In genomic region chr5:88230546-88231066, GRCh38 we compare ENCODE assay signal across 25 cellular contexts. TPM values are rescaled to one million over a fixed set of nuclear protein-coding genes. Genes with fewer than 3 reads are reported as not detected.
DNase-seq lines count a peak whose midpoint lies in the region; ATAC-seq and TF ChIP-seq lines count a peak whose summit lies in the region.
"Had no signal": no experiment of that assay in that cellular context is flagged by ENCODE, and none has a peak within 500 bp of the region (broad histone marks: within the 10 kb centered on the region; RNA-seq: fewer than 3 reads in every experiment).

No MANE protein-coding gene starts in this region.

- H3F3A ChIP-seq in GM23338 (replicated peaks; ENCODE audit: low read depth) = no peaks in the 10 kb centered on the region
- no peaks in the 10 kb centered on the region for H3F3A ChIP-seq in SK-N-SH (replicated peaks; ENCODE audit: insufficient read depth)

- H4K5ac ChIP-seq in mesendoderm (ENCODE audit: low read length) = no peak overlapping the region

- no peak overlapping the region for H3K4me3 Mint-ChIP-seq in GM23338
- no peak overlapping the region for H3K4me3 Mint-ChIP-seq in activated T-helper 17 cell treated with anti-CD3 and anti-CD28 coated beads, Interleukin-2, amount 50 U/mL, for 72 hours
- H3K4me3 Mint-ChIP-seq: CD14-positive monocyte; CD4-positive, alpha-beta T cell; CD8-positive, alpha-beta memory T cell; HFFc6 had no signal

- no peak overlapping the region for H2BK120ac ChIP-seq in mesendoderm (ENCODE audit: low read depth, low read length)

- H3K27me3 Mint-ChIP-seq in GM23338 (ENCODE audit: insufficient read depth, low read depth, poor library complexity) = peaks cover 7% of the 10 kb centered on the region
- no peaks in the 10 kb centered on the region for H3K27me3 Mint-ChIP-seq in activated T-helper 17 cell treated with anti-CD3 and anti-CD28 coated beads, Interleukin-2, amount 50 U/mL, for 72 hours
- H3K27me3 Mint-ChIP-seq: CD4-positive, alpha-beta T cell; CD8-positive, alpha-beta memory T cell had no signal

- H2AK5ac ChIP-seq in mesendoderm (ENCODE audit: low read length) = no peak overlapping the region

- H3K4me2 ChIP-seq in GM23338 (peak overlapping the region; percentile 59), mesendoderm (ENCODE audit: low read length) (no peak overlapping the region), SK-N-SH (no peak overlapping the region)
- H3K4me2 ChIP-seq: A549; BLaER1 treated with 17β-estradiol and CSF1 and Interleukin-3, amounts not matched to agents 10 nM and 100 nM had no signal

- peaks cover 21% of the 10 kb centered on the region for H3K79me2 ChIP-seq in GM23338 (replicated peaks; ENCODE audit: insufficient read depth)
- H3K79me2 ChIP-seq in mesendoderm (ENCODE audit: control insufficient read depth, insufficient read depth, low read length) = no peaks in the 10 kb centered on the region
- 0 out of 2 replicates have a peak, but pooled peaks cover 3% of the 10 kb centered on the region for H3K79me2 ChIP-seq in SK-N-SH (ENCODE audit: insufficient read depth)

- ATAC-seq in GM23338 (peak; percentile 53), HG03039 (IDR thresholded peaks at IDR 0.05; ENCODE audit: unreplicated experiment) (no peak)
- no peak for ATAC-seq in activated T-helper 17 cell treated with anti-CD3 and anti-CD28 coated beads, Interleukin-2, amount 50 U/mL, for 72 hours (replicated peaks)
- ATAC-seq: A549, GM12878 had no signal

- no peak overlapping the region for H3K4ac ChIP-seq in mesendoderm (ENCODE audit: low read depth, low read length)

- H3K9me2 ChIP-seq in GM23338 (ENCODE audit: insufficient read depth) = no peaks in the 10 kb centered on the region
- no peaks in the 10 kb centered on the region for H3K9me2 ChIP-seq in SK-N-SH

- H3K4me3 ChIP-seq in GM23338 = no peak overlapping the region
- H3K4me3 ChIP-seq in mesendoderm (ENCODE audit: low read length) = no peak overlapping the region
- no peak overlapping the region for H3K4me3 ChIP-seq in SK-N-SH (ENCODE audit: low read depth in 2 of 2, low read length in 1 of 2)
- H3K4me3 ChIP-seq: A549; BLaER1 treated with 17β-estradiol and CSF1 and Interleukin-3, amounts not matched to agents 10 nM and 100 nM; GM12878; GM23248; HAP-1 had no signal

- TF ChIP-seq EP300 in SK-N-SH (IDR thresholded peaks at IDR 0.05; ENCODE audit: borderline replicate concordance in 1 of 2, low read depth in 1 of 2, low read length in 1 of 2) = no peak

- H3K4me1 Mint-ChIP-seq in GM23338 = peaks cover 43% of the 10 kb centered on the region
- peaks cover 11% of the 10 kb centered on the region for H3K4me1 Mint-ChIP-seq in activated T-helper 17 cell treated with anti-CD3 and anti-CD28 coated beads, Interleukin-2, amount 50 U/mL, for 72 hours
- H3K4me1 Mint-ChIP-seq: CD14-positive monocyte had no signal

- no peak overlapping the region for H2BK15ac ChIP-seq in mesendoderm (replicated peaks; ENCODE audit: low read depth)

- H4K20me1 ChIP-seq in GM23338 (replicated peaks; ENCODE audit: insufficient read depth) (no peaks in the 10 kb centered on the region), SK-N-SH (ENCODE audit: insufficient read depth) (no peaks in the 10 kb centered on the region)

- H3K27ac ChIP-seq in GM23338 (ENCODE audit: low read depth) (no peak overlapping the region), mesendoderm (ENCODE audit: low read depth, low read length) (no peak overlapping the region), SK-N-SH (ENCODE audit: low read depth in 2 of 2, low read length in 1 of 2) (no peak overlapping the region)
- H3K27ac ChIP-seq: A549; BLaER1 treated with 17β-estradiol and CSF1 and Interleukin-3, amounts not matched to agents 10 nM and 100 nM; GM23248 had no signal

- H2BK5ac ChIP-seq in mesendoderm (ENCODE audit: low read length) = no peak overlapping the region

- TF ChIP-seq RAD21 in SK-N-SH (IDR thresholded peaks at IDR 0.05; ENCODE audit: low read length) = no peak

- no peak overlapping the region for H3K18ac ChIP-seq in mesendoderm (ENCODE audit: low read length)

- peaks cover 12% of the 10 kb centered on the region for H3K36me3 Mint-ChIP-seq in GM23338 (ENCODE audit: low read depth)
- H3K36me3 Mint-ChIP-seq in activated T-helper 17 cell treated with anti-CD3 and anti-CD28 coated beads, Interleukin-2, amount 50 U/mL, for 72 hours (ENCODE audit: low read depth) = peaks cover 64% of the 10 kb centered on the region

- DNase-seq in GM23338 (ENCODE audit: low spot score) = peak; percentile 48
- DNase-seq in iPS-NIHi11 (ENCODE audit: low spot score) = peak; percentile 9
- DNase-seq in mesendoderm = peak; percentile 33
- DNase-seq in NCI-H2029 (lab: John Stamatoyannopoulos, UW) = no peak
- DNase-seq in SK-N-SH = no peak
- no peak for DNase-seq in activated gamma-delta T cell treated with Interleukin-2 at 50 U/mL for 16 hours
- DNase-seq: 8988T; ACHN; AML-193; BE2C; CD4-positive, alpha-beta T cell; CD8-positive, alpha-beta memory T cell; DMS 273 treated with DMSO at 0.1 percent for 48 hours; DMS79; EL; GDM1; GM23248; HFFc6 had no signal

- TF ChIP-seq CTCF in GM23338 (conservative IDR thresholded peaks at IDR 0.05; ENCODE audit: low read depth in 2 of 2) (no peak), SK-N-SH (IDR thresholded peaks at IDR 0.05) (no peak)

- H3K9me3 ChIP-seq in SK-N-SH = no peaks in the 10 kb centered on the region
- H3K9me3 ChIP-seq: A549; BE2C; BLaER1 treated with 17β-estradiol and CSF1 and Interleukin-3, amounts not matched to agents 10 nM and 100 nM; HAP-1 had no signal

- no peak overlapping the region for H3K23ac ChIP-seq in mesendoderm (ENCODE audit: low read length)

- no peak overlapping the region for H2AFZ ChIP-seq in GM23338
- no peak overlapping the region for H2AFZ ChIP-seq in SK-N-SH (ENCODE audit: low read depth)
- H2AFZ ChIP-seq: GM23248 had no signal

- H3K27me3 ChIP-seq in GM23338 (ENCODE audit: insufficient read depth) (no peaks in the 10 kb centered on the region), mesendoderm (ENCODE audit: insufficient read depth, low read length, poor library complexity) (no peaks in the 10 kb centered on the region), SK-N-SH (ENCODE audit: insufficient read depth) (no peaks in the 10 kb centered on the region)
- H3K27me3 ChIP-seq: BE2C; BLaER1 treated with 17β-estradiol and CSF1 and Interleukin-3, amounts not matched to agents 10 nM and 100 nM had no signal

- no peaks in the 10 kb centered on the region for H3K79me1 ChIP-seq in mesendoderm (ENCODE audit: low read length)

- peaks cover 31% of the 10 kb centered on the region for H3K4me1 ChIP-seq in GM23338 (ENCODE audit: insufficient read depth)
- H3K4me1 ChIP-seq in mesendoderm (ENCODE audit: control insufficient read depth, low read depth, low read length) = peaks cover 8% of the 10 kb centered on the region
- H3K4me1 ChIP-seq in SK-N-SH (ENCODE audit: control insufficient read depth in 1 of 2, insufficient read depth in 2 of 2, low read depth in 1 of 2, low read length in 1 of 2) = no peaks in the 10 kb centered on the region
- H3K4me1 ChIP-seq: A549; BE2C; BLaER1 treated with 17β-estradiol and CSF1 and Interleukin-3, amounts not matched to agents 10 nM and 100 nM had no signal

- H3K9ac ChIP-seq in mesendoderm (ENCODE audit: low read length) (no peak overlapping the region), SK-N-SH (no peak overlapping the region)
- H3K9ac ChIP-seq: BLaER1 treated with 17β-estradiol and CSF1 and Interleukin-3, amounts not matched to agents 10 nM and 100 nM; GM23248 had no signal

- POLR2A ChIA-PET in SK-N-SH (lab: Yijun Ruan, JAX) = no interaction called here

- WGBS in mesendoderm (ENCODE audit: extremely low coverage, insufficient coverage, low lambda C conversion rate) = no CpG with 5 or more reads among the region's 1 CpG
- 96% methylated on average over 1 of the region's 1 CpG for WGBS in SK-N-SH (ENCODE audit: low lambda C conversion rate)

- H3K36me3 ChIP-seq in GM23338 (ENCODE audit: insufficient read depth) = no peaks in the 10 kb centered on the region
- H3K36me3 ChIP-seq in mesendoderm (ENCODE audit: control insufficient read depth, insufficient read depth, low read length) = no peaks in the 10 kb centered on the region
- H3K36me3 ChIP-seq in SK-N-SH (replicated peaks in 1 of 2; ENCODE audit: control insufficient read depth in 1 of 2, insufficient read depth in 2 of 2, low read length in 1 of 2) = peaks cover 12 to 34% of the 10 kb centered on the region in 2 experiments
- H3K36me3 ChIP-seq: BE2C, HAP-1 had no signal

- CTCF ChIA-PET in SK-N-SH (lab: Yijun Ruan, JAX) = no interaction called here

- no peak overlapping the region for H4K8ac ChIP-seq in mesendoderm (ENCODE audit: low read depth, low read length)

- no peak overlapping the region for H3K56ac ChIP-seq in mesendoderm (ENCODE audit: low read length)

- H3K9me3 Mint-ChIP-seq in GM23338 = no peaks in the 10 kb centered on the region
- no peaks in the 10 kb centered on the region for H3K9me3 Mint-ChIP-seq in activated T-helper 17 cell treated with anti-CD3 and anti-CD28 coated beads, Interleukin-2, amount 50 U/mL, for 72 hours
- H3K9me3 Mint-ChIP-seq: CD4-positive, alpha-beta T cell; CD8-positive, alpha-beta memory T cell; HFFc6 had no signal

- peak overlapping the region; percentile 38; the same call in 1 of the 2 replicates for H3K27ac Mint-ChIP-seq in GM23338
- peak overlapping the region; percentile 48 for H3K27ac Mint-ChIP-seq in activated T-helper 17 cell treated with anti-CD3 and anti-CD28 coated beads, Interleukin-2, amount 50 U/mL, for 72 hours
- H3K27ac Mint-ChIP-seq: CD14-positive monocyte; CD4-positive, alpha-beta T cell; CD8-positive, alpha-beta memory T cell; HFFc6 had no signal

TF ChIP-seq in GM23338, 12 proteins besides CTCF, POLR2A, EP300 and RAD21 (continues in another document):
- TF ChIP-seq NANOG (IDR thresholded peaks at IDR 0.05; ENCODE audit: borderline replicate concordance) = no peak

TF ChIP-seq in SK-N-SH, 30 proteins besides CTCF, POLR2A, EP300 and RAD21 (continues in another document):
- TF ChIP-seq USF1 (IDR thresholded peaks at IDR 0.05; ENCODE audit: borderline replicate concordance, low read depth) (no peak), FOSL2 (IDR thresholded peaks at IDR 0.05; ENCODE audit: borderline replicate concordance, low read depth) (no peak)

RNA-seq across cellular contexts. Expression of gene TMEM161B, which starts 38.0 kb away (rescaled TPM):
- 25.5 and 27.8 TPM in 2 replicates for total RNA-seq in GM23338 (2014; rRNA removed; shearing (Covaris generic))
- 11.6 and 11.9 TPM in 2 replicates for polyA plus RNA-seq in GM23338 (2016; fragmentation: Nextera tagmentation; extraction: Ambion mirVana)
- 10 to 100 TPM; 25.7 to 26.9 TPM for total RNA-seq in activated T-helper 17 cell treated with anti-CD3 and anti-CD28 coated beads, Interleukin-2, amount 50 U/mL, for 72 hours
- polyA plus RNA-seq in mesendoderm (2013, experiment 1 of 2) = 8.5 TPM
- polyA plus RNA-seq in mesendoderm (2013, experiment 2 of 2) = 8.6 TPM
- polyA plus RNA-seq in SK-N-SH (2012; rRNA removed) = 8.0 and 13.5 TPM in 2 replicates
- polyA plus RNA-seq in SK-N-SH (2012; cell fraction: cytosol; rRNA removed) = 8.2 and 10.1 TPM in 2 replicates
- 13.0 and 35.1 TPM in 2 replicates for polyA plus RNA-seq in SK-N-SH (2012; cell fraction: nucleus; rRNA removed)

Comparison
In these comparisons a context has a peak if more than half of its experiments do, and no peak if none do; other contexts are left out.
1. DNase-seq: peak in GM23338 (single experiment), iPS-NIHi11 (single experiment) and mesendoderm (single experiment); none in NCI-H2029 (single experiment), SK-N-SH (single experiment) and activated gamma-delta T cell treated with Interleukin-2 at 50 U/mL for 16 hours (single experiment).